In genomic region chr16:77450790-77451487, GRCh38 we compare ENCODE assay signal across 19 cellular contexts. TPM values are rescaled to one million over a fixed set of nuclear protein-coding genes. Genes with fewer than 3 reads are reported as not detected.
DNase-seq lines count a peak whose midpoint lies in the region; ATAC-seq, FAIRE-seq and TF ChIP-seq lines count a peak whose summit lies in the region.
"Had no signal": no experiment of that assay in that cellular context is flagged by ENCODE, and none has a peak within 500 bp of the region (broad histone marks: within the 10 kb centered on the region; RNA-seq: fewer than 3 reads in every experiment).

No MANE protein-coding gene starts in this region.

- H3K27me3 ChIP-seq in pancreas, result peaks cover 0 to 2% (median 0%) of the 10 kb centered on the region in 4 donors
- no peaks in the 10 kb centered on the region for H3K27me3 ChIP-seq in right cardiac atrium (ENCODE audit: control insufficient read depth, insufficient read depth)
- H3K27me3 ChIP-seq: SJSA1 had no signal

- H3K4me1 ChIP-seq in pancreas (no peaks in the 10 kb centered on the region), right cardiac atrium (ENCODE audit: control insufficient read depth, insufficient read depth, low read length) (no peaks in the 10 kb centered on the region)
- H3K4me1 ChIP-seq: HAP-1, psoas muscle, SJSA1 had no signal

- 23 to 28% methylated on average over 5 of the region's 5 CpGs for WGBS in pancreas, 2 donors
- 44% methylated on average over 5 of the region's 5 CpGs for WGBS in right cardiac atrium

- H3K9me3 ChIP-seq in pancreas (no peaks in the 10 kb centered on the region), right cardiac atrium (ENCODE audit: control insufficient read depth, low read length) (no peaks in the 10 kb centered on the region)
- H3K9me3 ChIP-seq: HAP-1, psoas muscle, SJSA1 had no signal

- no peak overlapping the region for H3K27ac ChIP-seq in pancreas
- no peak overlapping the region for H3K27ac ChIP-seq in right cardiac atrium (ENCODE audit: low read length)
- H3K27ac ChIP-seq: C4-2B, psoas muscle, SJSA1 had no signal

- TF ChIP-seq CTCF in pancreas (IDR thresholded peaks at IDR 0.05), result no peak

- FAIRE-seq in pancreas (lab: Jason Lieb, UNC), result no peak
- FAIRE-seq: GM12891 had no signal

- intact Hi-C loops in pancreas (cut with DNase I), result no loop called here
- intact Hi-C loops in right cardiac atrium (cut with DNase I), result no loop called here

- ATAC-seq in pancreas (peak in 1 of 4 donors; percentile 15), GM19328 (IDR thresholded peaks at IDR 0.05; ENCODE audit: unreplicated experiment) (no peak), right cardiac atrium (no peak)
- ATAC-seq: naive thymus-derived CD8-positive, alpha-beta T cell; psoas muscle had no signal

- H3K4me3 ChIP-seq in pancreas (no peak overlapping the region), right cardiac atrium (ENCODE audit: low read length) (no peak overlapping the region)
- H3K4me3 ChIP-seq: HAP-1, psoas muscle, SJSA1 had no signal

- H3K36me3 ChIP-seq in pancreas, result no peaks in the 10 kb centered on the region
- H3K36me3 ChIP-seq: HAP-1, SJSA1 had no signal

- DNase-seq in NCI-H524 (lab: John Stamatoyannopoulos, UW) (peak; percentile 16 to 55), NCI-H524 treated with DMSO at 0.1 percent for 48 hours (lab: John Stamatoyannopoulos, UW) (no peak), NCI-H2029 (lab: John Stamatoyannopoulos, UW) (peak; percentile 92), NCI-H69 (lab: John Stamatoyannopoulos, UW) (peak; percentile 94), pancreas (peak in 5 of 6 donors; percentile 2 to 62 (median 25)), right cardiac atrium (no peak), HCEC 1CT (no peak)
- DNase-seq: 8988T; activated CD4-positive, alpha-beta T cell treated with anti-CD3 and anti-CD28 coated beads, Interleukin-2, amount 50 U/mL, for 1 hour; activated T-cell treated with anti-CD3 and anti-CD28 coated beads, Interleukin-2, amount 50 U/mL, for 48 hours; cerebellar nuclear complex; foreskin fibroblast; naive thymus-derived CD8-positive, alpha-beta T cell; psoas muscle had no signal

RNA-seq across cellular contexts. Expression of gene ADAMTS18, which starts 16.1 kb away (rescaled TPM):
- total RNA-seq in pancreas (under 1 TPM in 5 of 6 donors, not detected in 1; 0.03 to 0.21 (median 0.14) TPM), right cardiac atrium (not detected)
- polyA plus RNA-seq in pancreas (under 1 TPM; 0.08 to 0.52 TPM), right cardiac atrium (not detected)
- total RNA-seq: naive thymus-derived CD8-positive, alpha-beta T cell; SJSA1 had no signal
- polyA plus RNA-seq: naive thymus-derived CD8-positive, alpha-beta T cell had no signal

Comparison
In these comparisons a context has a peak if more than half of its experiments do, and no peak if none do; other contexts are left out.
1. DNase-seq: peak in NCI-H524 (2 of 2), NCI-H2029 (single experiment), NCI-H69 (single experiment) and pancreas (5 of 6); none in NCI-H524 treated with DMSO at 0.1 percent for 48 hours (single experiment), right cardiac atrium (0 of 3) and HCEC 1CT (single experiment).